14 cellular contexts compared by ENCODE assay signal in the genomic region with DNA sequence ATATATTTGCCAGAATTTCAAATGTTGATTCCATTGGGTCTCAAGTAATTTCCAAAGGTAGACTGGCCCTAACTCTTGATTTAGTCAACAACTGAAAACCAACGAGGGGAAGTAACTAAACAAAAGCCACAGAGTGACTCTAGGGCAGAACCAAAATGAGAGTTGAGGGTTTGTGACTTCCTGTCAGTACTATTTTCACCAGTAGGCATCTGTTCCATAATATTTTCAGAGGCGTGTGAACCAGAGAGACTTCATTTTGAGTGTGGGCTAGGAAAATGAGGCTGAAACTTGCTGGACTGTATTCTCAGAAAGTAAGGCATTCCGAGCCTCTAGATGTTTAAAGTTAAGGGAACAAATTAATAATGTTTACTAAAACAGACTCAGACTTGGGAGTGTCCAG.
DNase-seq lines count a peak whose midpoint lies in the region; ATAC-seq and TF ChIP-seq lines count a peak whose summit lies in the region.
"Had no signal": no experiment of that assay in that cellular context is flagged by ENCODE, and none has a peak within 500 bp of the region (broad histone marks: within the 10 kb centered on the region; RNA-seq: fewer than 3 reads in every experiment).

No MANE protein-coding gene starts in this region.

- ATAC-seq in GM18520 (IDR thresholded peaks at IDR 0.05; ENCODE audit: unreplicated experiment) (peak; percentile 92), GM21515 (IDR thresholded peaks at IDR 0.05; ENCODE audit: unreplicated experiment) (peak; percentile 96), HG03135 (IDR thresholded peaks at IDR 0.05; ENCODE audit: unreplicated experiment) (peak; percentile 99)
- ATAC-seq: T-helper 17 cell had no signal

- H3K4me3 ChIP-seq in OCI-LY7 (ENCODE audit: low read depth, low read length, poor library complexity, severe bottlenecking): peak overlapping the region; percentile 8
- H3K4me3 ChIP-seq in WERI-Rb-1 (ENCODE audit: low read depth, low read length): no peak overlapping the region
- H3K4me3 ChIP-seq: tibial nerve had no signal

- TF ChIP-seq CTCF in OCI-LY7 (conservative IDR thresholded peaks at IDR 0.05; ENCODE audit: low read length) (no peak), WERI-Rb-1 (IDR thresholded peaks at IDR 0.05; ENCODE audit: low read depth, low read length) (no peak)

- H3K9me3 ChIP-seq in OCI-LY7 (ENCODE audit: low read length) (no peaks in the 10 kb centered on the region), WERI-Rb-1 (ENCODE audit: severe bottlenecking) (no peaks in the 10 kb centered on the region)
- H3K9me3 ChIP-seq: tibial nerve had no signal

- H3K27ac Mint-ChIP-seq in activated T-cell treated with anti-CD3 and anti-CD28 coated beads, Interleukin-2, amount 50 U/mL, for 24 hours: no peak overlapping the region
- H3K27ac Mint-ChIP-seq: activated T-helper 2 cell treated with anti-CD3 and anti-CD28 coated beads, Interferon-gamma antibody, Interleukin-2, Interleukin-4, amounts not matched to agents 10 μg/mL and 5 μg/mL and 100 μg/mL, durations not matched to agents 14 hours and 24 hours and 36 hours; T-helper 17 cell had no signal

- H3K9me3 Mint-ChIP-seq in activated T-cell treated with anti-CD3 and anti-CD28 coated beads, Interleukin-2, amount 50 U/mL, for 24 hours: no peaks in the 10 kb centered on the region
- H3K9me3 Mint-ChIP-seq: activated T-helper 2 cell treated with anti-CD3 and anti-CD28 coated beads, Interferon-gamma antibody, Interleukin-2, Interleukin-4, amounts not matched to agents 10 μg/mL and 5 μg/mL and 100 μg/mL, durations not matched to agents 14 hours and 24 hours and 36 hours; neural crest cell had no signal

- H4K20me1 ChIP-seq in OCI-LY7 (ENCODE audit: insufficient read depth, low read length): no peaks in the 10 kb centered on the region

- no peak overlapping the region; the same call in 1 of the 2 replicates for H2AFZ ChIP-seq in OCI-LY7 (ENCODE audit: low read length)

- no peaks in the 10 kb centered on the region for H3K27me3 Mint-ChIP-seq in activated T-cell treated with anti-CD3 and anti-CD28 coated beads, Interleukin-2, amount 50 U/mL, for 24 hours
- H3K27me3 Mint-ChIP-seq: T-helper 17 cell had no signal

- POLR2A ChIA-PET in OCI-LY7 (lab: Charles Lee): interaction anchor here (0.8 kb wide), 1 partner anchor 8 kb away, joined by 3 read pairs; no protein-coding TSS in a partner anchor

- DNase-seq in OCI-LY7 (ENCODE audit: low spot score) (peak; percentile 68), WERI-Rb-1 (no peak), NCI-H446 (lab: John Stamatoyannopoulos, UW) (no peak), NCI-H2081 (lab: John Stamatoyannopoulos, UW) (no peak)
- DNase-seq in activated T-cell treated with anti-CD3 and anti-CD28 coated beads, Interleukin-2, amount 50 U/mL, for 24 hours: no peak
- DNase-seq: NCI-H2171 treated with DMSO at 0.1 percent for 48 hours; stimulated activated CD4-positive, alpha-beta T cell treated with anti-CD3 and anti-CD28 coated beads, Interleukin-1b, Interleukin-23, amount 100 ng/mL, for 48 hours; T-helper 17 cell had no signal

- H3K27me3 ChIP-seq in WERI-Rb-1 (ENCODE audit: insufficient read depth, low read depth, severe bottlenecking): no peaks in the 10 kb centered on the region
- H3K27me3 ChIP-seq: tibial nerve had no signal

- H3K36me3 ChIP-seq in OCI-LY7 (ENCODE audit: insufficient read depth, low read length) (peaks cover 33% of the 10 kb centered on the region), WERI-Rb-1 (no peaks in the 10 kb centered on the region)

- peaks cover 82% of the 10 kb centered on the region for H3K36me3 Mint-ChIP-seq in activated T-cell treated with anti-CD3 and anti-CD28 coated beads, Interleukin-2, amount 50 U/mL, for 24 hours (ENCODE audit: low read depth)

- no peaks in the 10 kb centered on the region for H3K9me2 ChIP-seq in OCI-LY7 (ENCODE audit: insufficient read depth, low read length)

- CTCF ChIA-PET in OCI-LY7 (lab: Charles Lee; ENCODE audit: unreplicated experiment): no interaction called here

- no peaks in the 10 kb centered on the region for H3K79me2 ChIP-seq in OCI-LY7 (ENCODE audit: insufficient read depth, low read depth, low read length)

- no peak overlapping the region for H3K4me3 Mint-ChIP-seq in activated T-cell treated with anti-CD3 and anti-CD28 coated beads, Interleukin-2, amount 50 U/mL, for 24 hours
- H3K4me3 Mint-ChIP-seq: neural crest cell, T-helper 17 cell had no signal

- H3K4me1 Mint-ChIP-seq in activated T-cell treated with anti-CD3 and anti-CD28 coated beads, Interleukin-2, amount 50 U/mL, for 24 hours (ENCODE audit: low read depth): no peaks in the 10 kb centered on the region
- H3K4me1 Mint-ChIP-seq: neural crest cell had no signal

- intact Hi-C loops in OCI-LY7 (cut with micrococcal nuclease; ENCODE audit: unreplicated experiment): no loop called here

- peak overlapping the region; percentile 58 for H3K27ac ChIP-seq in OCI-LY7 (ENCODE audit: low read depth, low read length, poor library complexity, severe bottlenecking)
- no peak overlapping the region for H3K27ac ChIP-seq in WERI-Rb-1
- H3K27ac ChIP-seq: tibial nerve had no signal

- H3K4me2 ChIP-seq in OCI-LY7 (ENCODE audit: low read length): peak overlapping the region; percentile 65

- BruUV-seq in OCI-LY7 (replicated peaks; lab: Mats Ljungman, UMichigan): no TSS peak

- peaks cover 26% of the 10 kb centered on the region for H3K4me1 ChIP-seq in OCI-LY7 (ENCODE audit: insufficient read depth, low read length, poor library complexity, severe bottlenecking)
- H3K4me1 ChIP-seq: tibial nerve had no signal
